In the genomic region with DNA sequence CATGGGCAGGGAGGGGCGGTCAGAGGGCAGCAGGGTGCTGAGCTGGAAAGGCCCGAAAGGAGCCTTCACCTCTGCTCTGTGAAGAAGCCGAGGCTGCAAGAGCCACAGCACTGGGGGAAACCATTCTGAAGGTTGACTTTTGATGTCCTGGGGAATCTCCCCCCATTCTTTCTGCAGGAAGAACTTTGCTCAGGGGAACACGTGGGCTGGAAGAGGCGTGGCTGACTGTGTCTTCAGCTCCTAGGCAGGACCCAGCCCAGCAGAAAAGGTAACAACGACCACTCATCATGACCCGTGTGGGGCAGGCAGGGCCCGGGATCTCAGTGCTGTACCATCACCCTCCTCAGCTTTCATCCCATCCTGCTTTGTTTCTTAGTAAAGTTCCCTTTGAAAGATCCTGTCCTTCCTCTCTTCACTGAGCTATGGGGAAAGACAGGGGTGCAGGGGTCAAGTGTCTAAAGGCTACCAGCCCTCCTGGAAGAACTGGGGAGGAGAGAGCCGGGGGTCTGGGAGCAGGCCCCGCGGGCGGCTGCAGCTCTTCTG, we compare ENCODE assay signal across 1 cellular context.
TF ChIP-seq lines count a peak whose summit lies in the region.

No MANE protein-coding gene starts in this region.

TF ChIP-seq in SK-N-SH treated with all-trans-retinoic acid at 6 μM for 48 hours, 23 proteins besides CTCF, POLR2A, EP300 and RAD21 (continued from another document):
- TF ChIP-seq ZFP30 (CRISPR knock-in tag; IDR thresholded peaks at IDR 0.05) (no peak), RARB (CRISPR knock-in tag; IDR thresholded peaks at IDR 0.05) (no peak), BACH2 (CRISPR knock-in tag; IDR thresholded peaks at IDR 0.05; ENCODE audit: borderline replicate concordance) (no peak), PPARA (CRISPR knock-in tag; IDR thresholded peaks at IDR 0.05; ENCODE audit: borderline replicate concordance) (no peak), CSDC2 (CRISPR knock-in tag; IDR thresholded peaks at IDR 0.05) (no peak), ISL1 (CRISPR knock-in tag; IDR thresholded peaks at IDR 0.05) (no peak), ZNF70 (CRISPR knock-in tag; IDR thresholded peaks at IDR 0.05) (no peak), TCF4 (CRISPR knock-in tag; IDR thresholded peaks at IDR 0.05; ENCODE audit: borderline replicate concordance) (no peak)
- TF ChIP-seq, protein P1, sequence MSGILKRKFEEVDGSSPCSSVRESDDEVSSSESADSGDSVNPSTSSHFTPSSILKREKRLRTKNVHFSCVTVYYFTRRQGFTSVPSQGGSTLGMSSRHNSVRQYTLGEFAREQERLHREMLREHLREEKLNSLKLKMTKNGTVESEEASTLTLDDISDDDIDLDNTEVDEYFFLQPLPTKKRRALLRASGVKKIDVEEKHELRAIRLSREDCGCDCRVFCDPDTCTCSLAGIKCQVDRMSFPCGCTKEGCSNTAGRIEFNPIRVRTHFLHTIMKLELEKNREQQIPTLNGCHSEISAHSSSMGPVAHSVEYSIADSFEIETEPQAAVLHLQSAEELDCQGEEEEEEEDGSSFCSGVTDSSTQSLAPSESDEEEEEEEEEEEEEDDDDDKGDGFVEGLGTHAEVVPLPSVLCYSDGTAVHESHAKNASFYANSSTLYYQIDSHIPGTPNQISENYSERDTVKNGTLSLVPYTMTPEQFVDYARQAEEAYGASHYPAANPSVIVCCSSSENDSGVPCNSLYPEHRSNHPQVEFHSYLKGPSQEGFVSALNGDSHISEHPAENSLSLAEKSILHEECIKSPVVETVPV (CRISPR knock-in tag; IDR thresholded peaks at IDR 0.05), result no peak
- TF ChIP-seq, protein P2, sequence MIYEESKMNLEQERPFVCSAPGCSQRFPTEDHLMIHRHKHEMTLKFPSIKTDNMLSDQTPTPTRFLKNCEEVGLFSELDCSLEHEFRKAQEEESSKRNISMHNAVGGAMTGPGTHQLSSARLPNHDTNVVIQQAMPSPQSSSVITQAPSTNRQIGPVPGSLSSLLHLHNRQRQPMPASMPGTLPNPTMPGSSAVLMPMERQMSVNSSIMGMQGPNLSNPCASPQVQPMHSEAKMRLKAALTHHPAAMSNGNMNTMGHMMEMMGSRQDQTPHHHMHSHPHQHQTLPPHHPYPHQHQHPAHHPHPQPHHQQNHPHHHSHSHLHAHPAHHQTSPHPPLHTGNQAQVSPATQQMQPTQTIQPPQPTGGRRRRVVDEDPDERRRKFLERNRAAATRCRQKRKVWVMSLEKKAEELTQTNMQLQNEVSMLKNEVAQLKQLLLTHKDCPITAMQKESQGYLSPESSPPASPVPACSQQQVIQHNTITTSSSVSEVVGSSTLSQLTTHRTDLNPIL (CRISPR knock-in tag; IDR thresholded peaks at IDR 0.05; ENCODE audit: low read depth), result no peak
